1 cellular context compared by ENCODE assay signal in the genomic region with DNA sequence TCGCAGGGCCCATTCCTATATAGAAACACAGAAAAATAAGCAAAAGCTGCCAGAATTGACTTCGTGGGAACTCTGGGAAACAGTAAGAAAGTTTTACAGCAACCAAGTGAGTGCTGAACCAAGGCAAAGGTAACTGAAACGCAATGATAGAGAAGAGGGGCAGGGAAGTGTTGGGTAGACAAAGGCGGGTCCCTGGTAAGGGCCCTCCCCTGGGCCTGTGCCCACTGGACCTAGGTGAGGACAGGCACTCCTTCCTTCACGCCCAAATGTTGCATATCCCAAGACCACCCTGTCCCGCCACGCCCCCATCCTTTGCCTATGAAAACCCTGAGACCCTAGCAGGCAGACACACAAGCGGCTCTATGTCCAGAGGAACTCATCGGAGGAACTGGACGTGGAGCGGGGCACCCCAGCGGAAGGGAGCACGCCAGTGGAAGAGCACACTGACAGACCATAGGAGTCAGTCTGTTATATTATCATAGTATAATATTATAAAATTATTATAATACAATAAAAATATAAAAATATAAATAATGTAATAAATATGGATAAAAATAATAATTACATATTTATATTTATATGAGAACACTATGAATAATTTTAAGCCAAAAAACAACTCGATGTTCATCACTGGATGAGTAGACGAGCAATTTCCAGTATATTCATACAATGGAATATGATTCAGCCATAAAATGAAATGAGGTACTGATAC.
TF ChIP-seq lines count a peak whose summit lies in the region.

No MANE protein-coding gene starts in this region.

TF ChIP-seq in HepG2, 621 proteins besides CTCF, POLR2A, EP300 and RAD21:
- TF ChIP-seq ZNF790 (CRISPR knock-in tag; IDR thresholded peaks at IDR 0.05; ENCODE audit: borderline replicate concordance) (no peak), NR2F6 (IDR thresholded peaks at IDR 0.05) (no peak), NR2F6 (CRISPR knock-in tag; IDR thresholded peaks at IDR 0.05) (no peak), NFYB (CRISPR knock-in tag; IDR thresholded peaks at IDR 0.05) (no peak), ZNF501 (CRISPR knock-in tag; IDR thresholded peaks at IDR 0.05) (no peak), ZNF343 (CRISPR knock-in tag; IDR thresholded peaks at IDR 0.05) (no peak), ISL2 (CRISPR knock-in tag; IDR thresholded peaks at IDR 0.05) (no peak), ZBTB3 (CRISPR knock-in tag; IDR thresholded peaks at IDR 0.05; ENCODE audit: borderline replicate concordance, low read depth) (no peak), ZNF777 (CRISPR knock-in tag; IDR thresholded peaks at IDR 0.05) (no peak), CHD4 (IDR thresholded peaks at IDR 0.05; ENCODE audit: borderline replicate concordance, low read length) (no peak), TAF15 (IDR thresholded peaks at IDR 0.05; ENCODE audit: low read depth, low read length, poor library complexity, severe bottlenecking) (no peak), ZNF879 (CRISPR knock-in tag; IDR thresholded peaks at IDR 0.05) (no peak), ZNF569 (CRISPR knock-in tag; IDR thresholded peaks at IDR 0.05; ENCODE audit: borderline replicate concordance) (no peak)
- TF ChIP-seq, protein P1, sequence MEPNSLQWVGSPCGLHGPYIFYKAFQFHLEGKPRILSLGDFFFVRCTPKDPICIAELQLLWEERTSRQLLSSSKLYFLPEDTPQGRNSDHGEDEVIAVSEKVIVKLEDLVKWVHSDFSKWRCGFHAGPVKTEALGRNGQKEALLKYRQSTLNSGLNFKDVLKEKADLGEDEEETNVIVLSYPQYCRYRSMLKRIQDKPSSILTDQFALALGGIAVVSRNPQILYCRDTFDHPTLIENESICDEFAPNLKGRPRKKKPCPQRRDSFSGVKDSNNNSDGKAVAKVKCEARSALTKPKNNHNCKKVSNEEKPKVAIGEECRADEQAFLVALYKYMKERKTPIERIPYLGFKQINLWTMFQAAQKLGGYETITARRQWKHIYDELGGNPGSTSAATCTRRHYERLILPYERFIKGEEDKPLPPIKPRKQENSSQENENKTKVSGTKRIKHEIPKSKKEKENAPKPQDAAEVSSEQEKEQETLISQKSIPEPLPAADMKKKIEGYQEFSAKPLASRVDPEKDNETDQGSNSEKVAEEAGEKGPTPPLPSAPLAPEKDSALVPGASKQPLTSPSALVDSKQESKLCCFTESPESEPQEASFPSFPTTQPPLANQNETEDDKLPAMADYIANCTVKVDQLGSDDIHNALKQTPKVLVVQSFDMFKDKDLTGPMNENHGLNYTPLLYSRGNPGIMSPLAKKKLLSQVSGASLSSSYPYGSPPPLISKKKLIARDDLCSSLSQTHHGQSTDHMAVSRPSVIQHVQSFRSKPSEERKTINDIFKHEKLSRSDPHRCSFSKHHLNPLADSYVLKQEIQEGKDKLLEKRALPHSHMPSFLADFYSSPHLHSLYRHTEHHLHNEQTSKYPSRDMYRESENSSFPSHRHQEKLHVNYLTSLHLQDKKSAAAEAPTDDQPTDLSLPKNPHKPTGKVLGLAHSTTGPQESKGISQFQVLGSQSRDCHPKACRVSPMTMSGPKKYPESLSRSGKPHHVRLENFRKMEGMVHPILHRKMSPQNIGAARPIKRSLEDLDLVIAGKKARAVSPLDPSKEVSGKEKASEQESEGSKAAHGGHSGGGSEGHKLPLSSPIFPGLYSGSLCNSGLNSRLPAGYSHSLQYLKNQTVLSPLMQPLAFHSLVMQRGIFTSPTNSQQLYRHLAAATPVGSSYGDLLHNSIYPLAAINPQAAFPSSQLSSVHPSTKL (CRISPR knock-in tag; IDR thresholded peaks at IDR 0.05): no peak
- TF ChIP-seq, protein P2, sequence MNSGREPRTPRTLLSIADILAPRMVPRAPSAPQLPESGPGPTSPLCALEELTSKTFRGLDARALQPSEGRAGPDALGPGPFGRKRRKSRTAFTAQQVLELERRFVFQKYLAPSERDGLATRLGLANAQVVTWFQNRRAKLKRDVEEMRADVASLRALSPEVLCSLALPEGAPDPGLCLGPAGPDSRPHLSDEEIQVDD (CRISPR knock-in tag; IDR thresholded peaks at IDR 0.05; ENCODE audit: borderline replicate concordance): no peak
- TF ChIP-seq, protein P3, sequence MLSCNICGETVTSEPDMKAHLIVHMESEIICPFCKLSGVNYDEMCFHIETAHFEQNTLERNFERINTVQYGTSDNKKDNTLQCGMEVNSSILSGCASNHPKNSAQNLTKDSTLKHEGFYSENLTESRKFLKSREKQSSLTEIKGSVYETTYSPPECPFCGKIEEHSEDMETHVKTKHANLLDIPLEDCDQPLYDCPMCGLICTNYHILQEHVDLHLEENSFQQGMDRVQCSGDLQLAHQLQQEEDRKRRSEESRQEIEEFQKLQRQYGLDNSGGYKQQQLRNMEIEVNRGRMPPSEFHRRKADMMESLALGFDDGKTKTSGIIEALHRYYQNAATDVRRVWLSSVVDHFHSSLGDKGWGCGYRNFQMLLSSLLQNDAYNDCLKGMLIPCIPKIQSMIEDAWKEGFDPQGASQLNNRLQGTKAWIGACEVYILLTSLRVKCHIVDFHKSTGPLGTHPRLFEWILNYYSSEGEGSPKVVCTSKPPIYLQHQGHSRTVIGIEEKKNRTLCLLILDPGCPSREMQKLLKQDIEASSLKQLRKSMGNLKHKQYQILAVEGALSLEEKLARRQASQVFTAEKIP (CRISPR knock-in tag; IDR thresholded peaks at IDR 0.05; ENCODE audit: borderline replicate concordance): no peak
- TF ChIP-seq, protein P4, sequence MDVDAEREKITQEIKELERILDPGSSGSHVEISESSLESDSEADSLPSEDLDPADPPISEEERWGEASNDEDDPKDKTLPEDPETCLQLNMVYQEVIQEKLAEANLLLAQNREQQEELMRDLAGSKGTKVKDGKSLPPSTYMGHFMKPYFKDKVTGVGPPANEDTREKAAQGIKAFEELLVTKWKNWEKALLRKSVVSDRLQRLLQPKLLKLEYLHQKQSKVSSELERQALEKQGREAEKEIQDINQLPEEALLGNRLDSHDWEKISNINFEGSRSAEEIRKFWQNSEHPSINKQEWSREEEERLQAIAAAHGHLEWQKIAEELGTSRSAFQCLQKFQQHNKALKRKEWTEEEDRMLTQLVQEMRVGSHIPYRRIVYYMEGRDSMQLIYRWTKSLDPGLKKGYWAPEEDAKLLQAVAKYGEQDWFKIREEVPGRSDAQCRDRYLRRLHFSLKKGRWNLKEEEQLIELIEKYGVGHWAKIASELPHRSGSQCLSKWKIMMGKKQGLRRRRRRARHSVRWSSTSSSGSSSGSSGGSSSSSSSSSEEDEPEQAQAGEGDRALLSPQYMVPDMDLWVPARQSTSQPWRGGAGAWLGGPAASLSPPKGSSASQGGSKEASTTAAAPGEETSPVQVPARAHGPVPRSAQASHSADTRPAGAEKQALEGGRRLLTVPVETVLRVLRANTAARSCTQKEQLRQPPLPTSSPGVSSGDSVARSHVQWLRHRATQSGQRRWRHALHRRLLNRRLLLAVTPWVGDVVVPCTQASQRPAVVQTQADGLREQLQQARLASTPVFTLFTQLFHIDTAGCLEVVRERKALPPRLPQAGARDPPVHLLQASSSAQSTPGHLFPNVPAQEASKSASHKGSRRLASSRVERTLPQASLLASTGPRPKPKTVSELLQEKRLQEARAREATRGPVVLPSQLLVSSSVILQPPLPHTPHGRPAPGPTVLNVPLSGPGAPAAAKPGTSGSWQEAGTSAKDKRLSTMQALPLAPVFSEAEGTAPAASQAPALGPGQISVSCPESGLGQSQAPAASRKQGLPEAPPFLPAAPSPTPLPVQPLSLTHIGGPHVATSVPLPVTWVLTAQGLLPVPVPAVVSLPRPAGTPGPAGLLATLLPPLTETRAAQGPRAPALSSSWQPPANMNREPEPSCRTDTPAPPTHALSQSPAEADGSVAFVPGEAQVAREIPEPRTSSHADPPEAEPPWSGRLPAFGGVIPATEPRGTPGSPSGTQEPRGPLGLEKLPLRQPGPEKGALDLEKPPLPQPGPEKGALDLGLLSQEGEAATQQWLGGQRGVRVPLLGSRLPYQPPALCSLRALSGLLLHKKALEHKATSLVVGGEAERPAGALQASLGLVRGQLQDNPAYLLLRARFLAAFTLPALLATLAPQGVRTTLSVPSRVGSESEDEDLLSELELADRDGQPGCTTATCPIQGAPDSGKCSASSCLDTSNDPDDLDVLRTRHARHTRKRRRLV (CRISPR knock-in tag; IDR thresholded peaks at IDR 0.05): no peak
- TF ChIP-seq, protein P5, sequence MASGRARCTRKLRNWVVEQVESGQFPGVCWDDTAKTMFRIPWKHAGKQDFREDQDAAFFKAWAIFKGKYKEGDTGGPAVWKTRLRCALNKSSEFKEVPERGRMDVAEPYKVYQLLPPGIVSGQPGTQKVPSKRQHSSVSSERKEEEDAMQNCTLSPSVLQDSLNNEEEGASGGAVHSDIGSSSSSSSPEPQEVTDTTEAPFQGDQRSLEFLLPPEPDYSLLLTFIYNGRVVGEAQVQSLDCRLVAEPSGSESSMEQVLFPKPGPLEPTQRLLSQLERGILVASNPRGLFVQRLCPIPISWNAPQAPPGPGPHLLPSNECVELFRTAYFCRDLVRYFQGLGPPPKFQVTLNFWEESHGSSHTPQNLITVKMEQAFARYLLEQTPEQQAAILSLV (CRISPR knock-in tag; IDR thresholded peaks at IDR 0.05; ENCODE audit: borderline replicate concordance): no peak
- TF ChIP-seq, protein P6, sequence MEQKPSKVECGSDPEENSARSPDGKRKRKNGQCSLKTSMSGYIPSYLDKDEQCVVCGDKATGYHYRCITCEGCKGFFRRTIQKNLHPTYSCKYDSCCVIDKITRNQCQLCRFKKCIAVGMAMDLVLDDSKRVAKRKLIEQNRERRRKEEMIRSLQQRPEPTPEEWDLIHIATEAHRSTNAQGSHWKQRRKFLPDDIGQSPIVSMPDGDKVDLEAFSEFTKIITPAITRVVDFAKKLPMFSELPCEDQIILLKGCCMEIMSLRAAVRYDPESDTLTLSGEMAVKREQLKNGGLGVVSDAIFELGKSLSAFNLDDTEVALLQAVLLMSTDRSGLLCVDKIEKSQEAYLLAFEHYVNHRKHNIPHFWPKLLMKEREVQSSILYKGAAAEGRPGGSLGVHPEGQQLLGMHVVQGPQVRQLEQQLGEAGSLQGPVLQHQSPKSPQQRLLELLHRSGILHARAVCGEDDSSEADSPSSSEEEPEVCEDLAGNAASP (CRISPR knock-in tag; IDR thresholded peaks at IDR 0.05; ENCODE audit: borderline replicate concordance): no peak
